8 cellular contexts compared by ENCODE assay signal in genomic region chr2:105397959-105398521, GRCh38. TPM values are rescaled to one million over a fixed set of nuclear protein-coding genes. Genes with fewer than 3 reads are reported as not detected.
DNase-seq lines count a peak whose midpoint lies in the region; ATAC-seq and TF ChIP-seq lines count a peak whose summit lies in the region.

No MANE protein-coding gene starts in this region.

- peak overlapping the region; percentile 92 for H3K4me3 Mint-ChIP-seq in osteocyte (ENCODE audit: unreplicated experiment)

- H3K9me3 ChIP-seq in HAP-1 (no peaks in the 10 kb centered on the region), SJSA1 (replicated peaks) (no peaks in the 10 kb centered on the region; the same call in 1 of the 2 replicates), fibroblast of lung (ENCODE audit: control insufficient read depth, insufficient read depth, low read depth, low read length) (no peaks in the 10 kb centered on the region)

- TF ChIP-seq CTCF in fibroblast of lung (conservative IDR thresholded peaks at IDR 0.05 in 1 of 2, IDR thresholded peaks at IDR 0.05 in 1 of 2; ENCODE audit: low read depth in 1 of 2, low read length in 2 of 2) (no peak), osteocyte (IDR thresholded peaks at IDR 0.05) (no peak)

- DNase-seq in HAP-1 (ENCODE audit: low spot score in 2 of 2) (peak; percentile 24 to 51), SJSA1 (ENCODE audit: low read depth in 1 of 2, low spot score in 2 of 2) (peak in 1 of 2 experiments; percentile 51), fibroblast of lung (ENCODE audit: low read depth in 2 of 2) (peak; percentile 39 to 58), osteocyte (ENCODE audit: extremely low spot score, unreplicated experiment) (no peak), T1000 (lab: John Stamatoyannopoulos, UW) (no peak), UCSD-AML1 (lab: John Stamatoyannopoulos, UW; ENCODE audit: unreplicated experiment) (no peak), SKM-1 (lab: John Stamatoyannopoulos, UW; ENCODE audit: unreplicated experiment) (no peak)

- H3K36me3 ChIP-seq in HAP-1 (replicated peaks) = peaks cover 6% of the 10 kb centered on the region; the same call in 1 of the 2 replicates
- H3K36me3 ChIP-seq in SJSA1 = peaks cover 50% of the 10 kb centered on the region
- H3K36me3 ChIP-seq in fibroblast of lung (ENCODE audit: control insufficient read depth, insufficient read depth, low read length) = peaks cover 15% of the 10 kb centered on the region

- H3K9me3 Mint-ChIP-seq in osteocyte (ENCODE audit: unreplicated experiment) = no peaks in the 10 kb centered on the region

- H3K9ac ChIP-seq in fibroblast of lung (ENCODE audit: insufficient read depth, low read length) = peak overlapping the region; percentile 99

- ATAC-seq in GM18505 (IDR thresholded peaks at IDR 0.05; ENCODE audit: unreplicated experiment) = no peak

- H3K27ac ChIP-seq in SJSA1 (peak overlapping the region; percentile 92), fibroblast of lung (ENCODE audit: insufficient read depth, low read length) (peak overlapping the region; percentile 98)

- peak overlapping the region; percentile 94 for H3K27ac Mint-ChIP-seq in osteocyte (ENCODE audit: unreplicated experiment)

- peaks cover 28% of the 10 kb centered on the region for H3K36me3 Mint-ChIP-seq in osteocyte (ENCODE audit: unreplicated experiment)

- TF ChIP-seq POLR2A in GM18505 (IDR thresholded peaks at IDR 0.05; ENCODE audit: borderline replicate concordance, extremely low read depth, insufficient read depth, insufficient read length) = no peak

- H3K27me3 ChIP-seq in HAP-1 (ENCODE audit: low read depth) = no peaks in the 10 kb centered on the region
- H3K27me3 ChIP-seq in SJSA1 (replicated peaks) = no peaks in the 10 kb centered on the region
- no peaks in the 10 kb centered on the region for H3K27me3 ChIP-seq in fibroblast of lung (ENCODE audit: control insufficient read depth, insufficient read depth, low read length)

- peaks cover 5% of the 10 kb centered on the region for H3K4me1 ChIP-seq in HAP-1
- peaks cover 54% of the 10 kb centered on the region for H3K4me1 ChIP-seq in SJSA1 (replicated peaks)
- H3K4me1 ChIP-seq in fibroblast of lung (ENCODE audit: control insufficient read depth, extremely low read depth, insufficient read depth, low read length) = peaks cover 14% of the 10 kb centered on the region

- H3K4me2 ChIP-seq in fibroblast of lung (ENCODE audit: extremely low read depth, insufficient read depth, low read length) = peak overlapping the region; percentile 48

- no peaks in the 10 kb centered on the region for H3K27me3 Mint-ChIP-seq in osteocyte (ENCODE audit: unreplicated experiment)

- in situ Hi-C loops in HAP-1 (cut with MboI; ENCODE audit: low sequenced_read_pairs) = no loop called here

- peak overlapping the region; percentile 93 for H3K4me3 ChIP-seq in HAP-1
- peak overlapping the region; percentile 92 for H3K4me3 ChIP-seq in SJSA1
- peak overlapping the region; percentile 73 to 99 (median 93) for H3K4me3 ChIP-seq in fibroblast of lung (replicated peaks in 1 of 4; ENCODE audit: control extremely low read depth in 1 of 4, insufficient read depth in 1 of 4, low read depth in 3 of 4, low read length in 4 of 4)

- peaks cover 48% of the 10 kb centered on the region for H3K4me1 Mint-ChIP-seq in osteocyte (ENCODE audit: unreplicated experiment)

- H4K20me1 ChIP-seq in fibroblast of lung (ENCODE audit: control insufficient read depth, extremely low read depth, insufficient read depth, low read length) = no peaks in the 10 kb centered on the region

- peaks cover 53% of the 10 kb centered on the region for H3K79me2 ChIP-seq in fibroblast of lung (ENCODE audit: control insufficient read depth, insufficient read depth, low read length)

- H2AFZ ChIP-seq in fibroblast of lung (ENCODE audit: low read length) = no peak overlapping the region

RNA-seq across cellular contexts. Expression of gene FHL2, which starts 0.8 kb away (rescaled TPM):
- total RNA-seq in SJSA1 (2014; rRNA removed; shearing (Covaris generic)) = 156 and 190 TPM in 2 replicates
- total RNA-seq in fibroblast of lung = 120 and 144 TPM in 2 replicates
- 415 and 421 TPM in 2 replicates for polyA plus RNA-seq in fibroblast of lung
- 318 and 323 TPM in 2 replicates for polyA plus RNA-seq in fibroblast of lung (2012)
- 483 and 485 TPM in 2 replicates for polyA minus RNA-seq in fibroblast of lung (ENCODE audit: low replicate concordance)
- 76.8 and 78.7 TPM in 2 replicates for total RNA-seq in osteocyte

Comparison
In these comparisons a context has a peak if more than half of its experiments do, and no peak if none do; other contexts are left out.
1. DNase-seq: peak in HAP-1 (2 of 2) and fibroblast of lung (2 of 2); none in osteocyte (single experiment), T1000 (single experiment), UCSD-AML1 (single experiment) and SKM-1 (single experiment).
2. Peak in every context shown above with its lines, with median percentiles within 50 percentile points of each other: H3K4me3 ChIP-seq.